In the genomic region with DNA sequence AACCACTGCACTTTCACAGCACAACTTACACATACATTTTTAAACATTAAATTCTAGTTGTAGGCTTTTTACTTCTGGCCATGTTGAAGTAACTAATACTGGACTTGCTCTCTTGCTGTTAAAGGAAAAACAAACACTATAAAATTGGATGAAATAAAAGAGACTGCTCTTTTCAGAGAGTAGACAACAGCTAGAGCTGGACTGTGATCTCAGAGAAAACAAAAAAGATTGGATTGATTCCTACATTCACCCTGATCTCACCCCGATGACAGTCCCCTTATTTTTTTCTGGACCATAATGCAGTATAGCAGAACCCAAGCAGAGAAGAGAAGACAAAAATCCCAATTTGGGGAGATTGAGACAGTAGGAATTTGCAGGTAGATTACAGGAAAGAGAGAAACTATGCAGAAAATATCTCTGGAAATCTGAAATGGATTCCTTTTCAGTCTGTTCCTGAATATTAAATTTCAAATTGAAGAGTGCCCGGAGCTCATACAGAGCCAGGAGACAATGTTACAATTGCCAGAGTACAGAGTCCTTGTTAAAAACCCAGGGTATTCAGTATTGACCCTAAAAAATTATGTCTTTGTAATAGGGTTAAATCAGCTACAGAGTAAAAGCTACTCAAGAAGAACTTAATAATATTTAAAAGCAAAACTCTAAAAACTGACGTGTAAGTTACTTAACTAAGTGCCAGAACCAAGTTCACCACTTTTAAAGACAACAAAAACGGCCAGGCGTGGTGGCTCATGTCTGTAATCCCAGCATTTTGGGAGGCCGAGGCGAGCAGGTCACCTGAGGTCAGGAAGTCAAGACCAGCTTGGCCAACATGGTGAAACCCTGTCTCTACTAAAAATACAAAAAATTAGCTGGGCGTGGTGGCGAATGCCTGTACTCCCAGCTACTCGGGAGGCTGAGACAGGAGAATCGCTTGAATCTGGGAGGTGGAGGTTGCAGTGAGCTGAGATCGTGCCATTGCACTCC, we compare ENCODE assay signal across 15 cellular contexts.
DNase-seq lines count a peak whose midpoint lies in the region; ATAC-seq and TF ChIP-seq lines count a peak whose summit lies in the region.
"Had no signal": no experiment of that assay in that cellular context is flagged by ENCODE, and none has a peak within 500 bp of the region (broad histone marks: within the 10 kb centered on the region; RNA-seq: fewer than 3 reads in every experiment).

No MANE protein-coding gene starts in this region.

- no peak for TF ChIP-seq CTCF in right lobe of liver (IDR thresholded peaks at IDR 0.05)

- WGBS in right lobe of liver (ENCODE audit: insufficient coverage, low coverage, low lambda C conversion rate, missing lambda C conversion rate) = 43% methylated on average over 12 of the region's 12 CpGs

- DNase-seq in DMS153 (lab: John Stamatoyannopoulos, UW) = peak; percentile 23
- DNase-seq in NCI-H1092 treated with DMSO at 0.1 percent for 48 hours (lab: John Stamatoyannopoulos, UW) = peak; percentile 98
- peak; percentile 62 for DNase-seq in NCI-H69 (lab: John Stamatoyannopoulos, UW)
- DNase-seq in right lobe of liver = peak in 2 of 3 donors; percentile 19 to 48
- no peak for DNase-seq in glomerular visceral epithelial cell (ENCODE audit: extremely low spot score)
- DNase-seq: ACHN; Calu3; CD4-positive, alpha-beta T cell; IMR-90; MV-4-11; NCI-H1694; SIG-M5 had no signal

- H3K27ac ChIP-seq in right lobe of liver = peak overlapping the region in 2 of 3 donors; percentile 61 to 62

- H3K4me3 ChIP-seq in right lobe of liver = no peak overlapping the region

- no peaks in the 10 kb centered on the region for H3K27me3 ChIP-seq in right lobe of liver

- H3K4me1 ChIP-seq in right lobe of liver = no peaks in the 10 kb centered on the region

- H3K9me3 ChIP-seq in right lobe of liver = no peaks in the 10 kb centered on the region

- H3K36me3 ChIP-seq in right lobe of liver = no peaks in the 10 kb centered on the region

- no peak for TF ChIP-seq POLR2A in right lobe of liver (IDR thresholded peaks at IDR 0.05)

- intact Hi-C loops in right lobe of liver (cut with DNase I) = no loop called here

- peak; percentile 86 to 92 (median 90) for ATAC-seq in right lobe of liver
- ATAC-seq in GM21381 (IDR thresholded peaks at IDR 0.05; ENCODE audit: unreplicated experiment) = no peak
- no peak for ATAC-seq in HG03565 (IDR thresholded peaks at IDR 0.05; ENCODE audit: unreplicated experiment)
- no peak for ATAC-seq in GM18498 (IDR thresholded peaks at IDR 0.05; ENCODE audit: unreplicated experiment)

Comparison
In these comparisons a context has a peak if more than half of its experiments do, and no peak if none do; other contexts are left out.
1. ATAC-seq: peak in right lobe of liver (4 of 4); none in GM21381 (single experiment), HG03565 (single experiment) and GM18498 (single experiment).